In the genomic region with DNA sequence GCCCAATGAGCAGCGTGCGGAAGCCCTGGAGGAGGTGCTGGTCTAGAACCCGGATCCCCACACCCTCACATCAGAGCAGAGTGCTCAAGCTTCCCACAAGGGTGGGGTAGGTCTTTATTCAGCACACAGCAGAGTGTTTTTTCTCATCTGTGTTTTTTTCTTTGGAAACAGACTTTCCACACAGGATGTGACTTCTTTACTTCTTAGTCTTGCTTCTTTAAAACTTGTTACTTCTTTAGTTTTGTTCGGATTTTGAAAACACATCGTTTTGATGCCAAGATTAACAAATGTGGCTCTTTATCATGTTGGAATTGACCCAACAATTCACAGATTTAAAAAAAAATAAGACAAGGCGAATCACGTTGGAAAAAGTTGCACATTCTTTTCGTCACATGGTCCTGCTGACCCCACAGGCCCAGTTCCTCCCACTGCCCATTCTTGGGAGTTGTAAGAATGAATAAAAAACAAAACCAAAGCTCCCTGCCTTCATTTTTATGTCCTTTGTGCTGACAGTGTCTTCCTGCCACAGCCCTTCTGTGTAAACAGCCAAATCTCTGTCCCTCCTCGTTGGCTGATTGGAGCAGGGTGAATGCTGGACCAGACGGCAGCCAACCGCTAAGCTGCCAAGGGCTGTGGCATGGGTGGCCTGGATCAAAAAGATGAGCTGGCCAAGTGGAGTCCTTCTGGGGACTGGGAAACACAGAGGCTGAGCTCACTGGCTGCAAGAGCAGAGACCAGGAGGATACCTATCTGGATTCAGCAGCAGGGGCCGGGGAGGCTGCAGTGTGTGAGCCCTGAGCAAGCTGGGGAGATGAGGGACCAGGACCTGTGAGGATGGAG, we compare ENCODE assay signal across 13 cellular contexts.
A peak's percentile ranks its signal among the peaks of the same experiment; 100 is the strongest.
DNase-seq lines count a peak whose midpoint lies in the region; ATAC-seq, FAIRE-seq and TF ChIP-seq lines count a peak whose summit lies in the region.
"Had no signal": no experiment of that assay in that cellular context is flagged by ENCODE, and none has a peak within 500 bp of the region (broad histone marks: within the 10 kb centered on the region; RNA-seq: fewer than 3 reads in every experiment).

No MANE protein-coding gene starts in this region.

- H3K27ac ChIP-seq in right atrium auricular region, result peak overlapping the region in 1 of 2 donors; percentile 76
- H3K27ac ChIP-seq: epithelial cell of prostate had no signal

- H3K9me3 ChIP-seq in right atrium auricular region, result peaks cover 0 to 16% of the 10 kb centered on the region in 2 donors

- no peaks in the 10 kb centered on the region for H3K36me3 ChIP-seq in right atrium auricular region

- H3K4me3 ChIP-seq in choroid plexus epithelial cell (ENCODE audit: low read depth, low read length) (no peak overlapping the region), right atrium auricular region (no peak overlapping the region)

- no peaks in the 10 kb centered on the region for H3K4me1 ChIP-seq in right atrium auricular region

- intact Hi-C loops in sciatic nerve (cut with DNase I), result no loop called here

- H3K4me1 Mint-ChIP-seq in immature natural killer cell, result no peaks in the 10 kb centered on the region
- H3K4me1 Mint-ChIP-seq: activated naive CD4-positive, alpha-beta T cell treated with anti-CD3 and anti-CD28 coated beads, Interleukin-2, amount 50 U/mL, for 24 hours had no signal

- peak; percentile 88 for ATAC-seq in sciatic nerve
- no peak for ATAC-seq in GM19455 (IDR thresholded peaks at IDR 0.05; ENCODE audit: unreplicated experiment)
- ATAC-seq: left lobe of liver; stimulated activated naive CD8-positive, alpha-beta T cell treated with anti-CD3 and anti-CD28 coated beads, Interleukin-15, Interleukin-2, amounts not matched to agents 100 U/mL and 50 U/mL, for 24 hours had no signal

- FAIRE-seq in GM12892 (lab: Jason Lieb, UNC), result no peak

- H3K27me3 ChIP-seq in right atrium auricular region, result no peaks in the 10 kb centered on the region

- TF ChIP-seq CTCF in choroid plexus epithelial cell (conservative IDR thresholded peaks at IDR 0.05; ENCODE audit: low read depth, low read length) (no peak), right atrium auricular region (IDR thresholded peaks at IDR 0.05) (no peak)

- no peak overlapping the region for H3K4me3 Mint-ChIP-seq in immature natural killer cell
- H3K4me3 Mint-ChIP-seq: activated naive CD4-positive, alpha-beta T cell treated with anti-CD3 and anti-CD28 coated beads, Interleukin-2, amount 50 U/mL, for 24 hours; CD4-positive, alpha-beta T cell had no signal

- DNase-seq in GM03348 (ENCODE audit: low spot score) (peak; percentile 76), choroid plexus epithelial cell (ENCODE audit: low read depth) (peak; percentile 85), right atrium auricular region (ENCODE audit: low spot score) (peak; percentile 86), sciatic nerve (ENCODE audit: low spot score) (peak; percentile 61), GM12892 (ENCODE audit: insufficient read length) (no peak), immature natural killer cell (no peak), NCI-H2227 (lab: John Stamatoyannopoulos, UW; ENCODE audit: unreplicated experiment) (no peak)
- DNase-seq: stimulated activated naive CD8-positive, alpha-beta T cell treated with anti-CD3 and anti-CD28 coated beads, Interleukin-15, Interleukin-2, amounts not matched to agents 100 U/mL and 50 U/mL, for 24 hours had no signal

- H3K9me3 Mint-ChIP-seq in immature natural killer cell, result no peaks in the 10 kb centered on the region
- H3K9me3 Mint-ChIP-seq: activated naive CD4-positive, alpha-beta T cell treated with anti-CD3 and anti-CD28 coated beads, Interleukin-2, amount 50 U/mL, for 24 hours; CD4-positive, alpha-beta T cell had no signal

- no peak overlapping the region for H3K27ac Mint-ChIP-seq in immature natural killer cell
- H3K27ac Mint-ChIP-seq: activated naive CD4-positive, alpha-beta T cell treated with anti-CD3 and anti-CD28 coated beads, Interleukin-2, amount 50 U/mL, for 24 hours; CD4-positive, alpha-beta T cell had no signal

- TF ChIP-seq POLR2A in GM12892 (IDR thresholded peaks at IDR 0.05; ENCODE audit: low read depth, low read length), result no peak

- peaks cover 2 to 11% (median 2%) of the 10 kb centered on the region in 3 donors for H3K27me3 Mint-ChIP-seq in immature natural killer cell (ENCODE audit: low read depth in 3 of 3)

- H3K36me3 Mint-ChIP-seq in immature natural killer cell, result no peaks in the 10 kb centered on the region
- H3K36me3 Mint-ChIP-seq: activated naive CD4-positive, alpha-beta T cell treated with anti-CD3 and anti-CD28 coated beads, Interleukin-2, amount 50 U/mL, for 24 hours had no signal

Comparison
In these comparisons a context has a peak if more than half of its experiments do, and no peak if none do; other contexts are left out.
1. DNase-seq: peak in GM03348 (single experiment), choroid plexus epithelial cell (single experiment), right atrium auricular region (single experiment) and sciatic nerve (single experiment); none in GM12892 (single experiment), immature natural killer cell (0 of 3) and NCI-H2227 (single experiment).